12 cellular contexts compared by ENCODE assay signal in genomic region chr3:141405025-141405424, GRCh38. TPM values are rescaled to one million over a fixed set of nuclear protein-coding genes. Genes with fewer than 3 reads are reported as not detected.
A peak's percentile ranks its signal among the peaks of the same experiment; 100 is the strongest.
DNase-seq lines count a peak whose midpoint lies in the region; ATAC-seq and TF ChIP-seq lines count a peak whose summit lies in the region.
"Had no signal": no experiment of that assay in that cellular context is flagged by ENCODE, and none has a peak within 500 bp of the region (broad histone marks: within the 10 kb centered on the region; RNA-seq: fewer than 3 reads in every experiment).

No MANE protein-coding gene starts in this region.

- peak overlapping the region; percentile 89 for H3K4me2 ChIP-seq in GM23248 (ENCODE audit: unreplicated experiment)

- H3K27ac Mint-ChIP-seq in activated naive CD4-positive, alpha-beta T cell treated with anti-CD3 and anti-CD28 coated beads, Interleukin-2, amount 50 U/mL, for 72 hours = peak overlapping the region in 1 of 2 donors; percentile 61

- no peaks in the 10 kb centered on the region for H3K9me2 ChIP-seq in GM23248 (ENCODE audit: insufficient read depth)

- peak overlapping the region; percentile 93 for H3K9ac ChIP-seq in GM23248

- no peak for ATAC-seq in foreskin keratinocyte
- ATAC-seq in activated naive CD4-positive, alpha-beta T cell treated with anti-CD3 and anti-CD28 coated beads, Interleukin-2, amount 50 U/mL, for 72 hours = no peak

- no peak for TF ChIP-seq CTCF in adrenal gland (IDR thresholded peaks at IDR 0.05)
- TF ChIP-seq CTCF in foreskin keratinocyte (conservative IDR thresholded peaks at IDR 0.05) = no peak
- TF ChIP-seq CTCF in stomach (IDR thresholded peaks at IDR 0.05) = no peak
- TF ChIP-seq CTCF in coronary artery (IDR thresholded peaks at IDR 0.05) = no peak
- no peak for TF ChIP-seq CTCF in GM13977 (IDR thresholded peaks at IDR 0.05; ENCODE audit: extremely low read depth, insufficient read depth, missing control alignments)

- DNase-seq in GM23248 (peak; percentile 82), adrenal gland (no peak), foreskin keratinocyte (peak in 1 of 2 donors; percentile 68), stomach (no peak), coronary artery (ENCODE audit: low spot score) (no peak), GM13977 (ENCODE audit: low spot score) (no peak)
- no peak for DNase-seq in activated naive CD4-positive, alpha-beta T cell treated with anti-CD3 and anti-CD28 coated beads, Interleukin-2, amount 50 U/mL, for 72 hours (ENCODE audit: low spot score in 2 of 2)
- DNase-seq: DMS53; hypothalamus; NCI-H2029; stimulated activated CD4-positive, alpha-beta T cell treated with anti-CD3 and anti-CD28 coated beads, Interleukin-1b, Interleukin-23, amount 100 ng/mL, for 48 hours; T-helper 2 cell had no signal

- peaks cover 88% of the 10 kb centered on the region for H3F3A ChIP-seq in GM23248 (ENCODE audit: insufficient read depth)

- H3K9me3 ChIP-seq in GM23248 (ENCODE audit: low read depth) (no peaks in the 10 kb centered on the region), adrenal gland (replicated peaks in 1 of 3) (no peaks in the 10 kb centered on the region), stomach (no peaks in the 10 kb centered on the region)

- TF ChIP-seq POLR2A in adrenal gland (IDR thresholded peaks at IDR 0.05) (no peak), stomach (IDR thresholded peaks at IDR 0.05) (no peak)

- WGBS in GM23248 (ENCODE audit: low coverage in 1 of 2, low lambda C conversion rate in 2 of 2, missing lambda C conversion rate in 2 of 2), 2 experiments = 2 to 5% methylated on average over 3 of the region's 3 CpGs
- WGBS in adrenal gland, 4 donors = 93 to 96% (median 94%) methylated on average over 3 of the region's 3 CpGs
- 85 to 98% (median 92%) methylated on average over 3 of the region's 3 CpGs for WGBS in stomach, 5 donors

- H3K27ac ChIP-seq in GM23248 (peak overlapping the region; percentile 92), adrenal gland (peak overlapping the region in 3 of 5 donors; percentile 98 to 99 (median 98)), foreskin keratinocyte (peak overlapping the region; percentile 30), stomach (peak overlapping the region in 4 of 5 donors; percentile 94 to 100 (median 98)), coronary artery (peak overlapping the region in 1 of 2 donors; percentile 98)

- intact Hi-C loops in adrenal gland (cut with DNase I) (no loop called here), stomach (cut with DNase I; ENCODE audit: low total_unique reads) (no loop called here)

- H3K36me3 ChIP-seq in GM23248 (ENCODE audit: low read depth) (peaks cover 30% of the 10 kb centered on the region), adrenal gland (replicated peaks in 1 of 2) (peaks cover 0 to 33% of the 10 kb centered on the region in 2 donors), stomach (peaks cover 6 to 46% (median 41%) of the 10 kb centered on the region in 4 donors)

- no peak overlapping the region for H2AFZ ChIP-seq in GM23248

- H3K4me3 ChIP-seq in GM23248 (peak overlapping the region; percentile 88), adrenal gland (no peak overlapping the region), stomach (peak overlapping the region in 1 of 4 donors; percentile 76), coronary artery (no peak overlapping the region)

- H3K79me2 ChIP-seq in GM23248 (ENCODE audit: insufficient read depth) = peaks cover 86% of the 10 kb centered on the region

- peaks cover 10 to 20% of the 10 kb centered on the region in 2 donors for H3K36me3 Mint-ChIP-seq in activated naive CD4-positive, alpha-beta T cell treated with anti-CD3 and anti-CD28 coated beads, Interleukin-2, amount 50 U/mL, for 72 hours

- no peaks in the 10 kb centered on the region for H3K27me3 ChIP-seq in GM23248 (replicated peaks; ENCODE audit: insufficient read depth)
- H3K27me3 ChIP-seq in adrenal gland = no peaks in the 10 kb centered on the region
- no peaks in the 10 kb centered on the region for H3K27me3 ChIP-seq in foreskin keratinocyte
- H3K27me3 ChIP-seq in stomach = no peaks in the 10 kb centered on the region

- no peak for TF ChIP-seq EP300 in stomach (IDR thresholded peaks at IDR 0.05)

- H3K4me1 ChIP-seq in GM23248 (ENCODE audit: insufficient read depth) (peaks cover 84% of the 10 kb centered on the region), adrenal gland (replicated peaks in 1 of 2) (peaks cover 70 to 81% of the 10 kb centered on the region in 2 donors), foreskin keratinocyte (peaks cover 45% of the 10 kb centered on the region), stomach (peaks cover 39 to 91% (median 76%) of the 10 kb centered on the region in 4 donors)

- H4K20me1 ChIP-seq in GM23248 (ENCODE audit: insufficient read depth) = no peaks in the 10 kb centered on the region

- in situ Hi-C loops in GM23248 (cut with MboI) (no loop called here), GM13977 (cut with MboI; ENCODE audit: low pct_unique_long_range_greater_than_20kb, low sequenced_read_pairs, unreplicated experiment) (no loop called here)

- no peaks in the 10 kb centered on the region for H3K9me3 Mint-ChIP-seq in activated naive CD4-positive, alpha-beta T cell treated with anti-CD3 and anti-CD28 coated beads, Interleukin-2, amount 50 U/mL, for 72 hours

RNA-seq across cellular contexts. Expression of gene ZBTB38, which starts 36.7 kb away (rescaled TPM):
- total RNA-seq in GM23248 (2014; rRNA removed; shearing (Covaris generic)) = 159 and 175 TPM in 2 replicates
- 107 and 112 TPM in 2 replicates for polyA plus RNA-seq in GM23248 (2016; fragmentation: Nextera tagmentation; extraction: Ambion mirVana)
- 100 to 1,000 TPM; 116 to 231 (median 167) TPM for total RNA-seq in adrenal gland
- 10 to 100 TPM; 12.0 to 73.9 (median 14.5) TPM for polyA plus RNA-seq in adrenal gland
- 58.0 and 59.5 TPM in 2 replicates for total RNA-seq in foreskin keratinocyte
- polyA plus RNA-seq in foreskin keratinocyte = 5.0 and 5.8 TPM in 2 replicates
- total RNA-seq in stomach = 100 to 1,000 TPM in 1 of 5 donors, 10 to 100 TPM in 4; 26.9 to 253 (median 64.3) TPM
- 10 to 100 TPM in 1 of 3 donors, 1 to 10 TPM in 2; 5.3 to 10.7 (median 9.5) TPM for polyA plus RNA-seq in stomach
- 10 to 100 TPM; 13.4 to 19.9 TPM for total RNA-seq in activated naive CD4-positive, alpha-beta T cell treated with anti-CD3 and anti-CD28 coated beads, Interleukin-2, amount 50 U/mL, for 72 hours
